ENCODE assay signal across 16 cellular contexts in genomic region chrX:12225073-12225472, GRCh38.
DNase-seq lines count a peak whose midpoint lies in the region; ATAC-seq, FAIRE-seq and TF ChIP-seq lines count a peak whose summit lies in the region.
"Had no signal": no experiment of that assay in that cellular context is flagged by ENCODE, and none has a peak within 500 bp of the region (broad histone marks: within the 10 kb centered on the region; RNA-seq: fewer than 3 reads in every experiment).

No MANE protein-coding gene starts in this region.

- no peak for TF ChIP-seq CTCF in A549 (IDR thresholded peaks at IDR 0.05)
- TF ChIP-seq CTCF in PC-3 (conservative IDR thresholded peaks at IDR 0.05; ENCODE audit: low read depth, low read length) = no peak
- no peak for TF ChIP-seq CTCF in kidney (IDR thresholded peaks at IDR 0.05; ENCODE audit: borderline replicate concordance, extremely low read depth, insufficient read depth)
- TF ChIP-seq CTCF in GM10248 (IDR thresholded peaks at IDR 0.05; ENCODE audit: control extremely low read depth, extremely low read depth, low read depth, missing control alignments) = no peak
- TF ChIP-seq CTCF in testis (IDR thresholded peaks at IDR 0.05) = no peak

- CTCF ChIA-PET in A549 (lab: Yijun Ruan, JAX) (no interaction called here), HEK293T (lab: Yijun Ruan, JAX) (no interaction called here), PC-3 (lab: Charles Lee) (no interaction called here), GM10248 (lab: Yijun Ruan, JAX) (no interaction called here)

- H3K4me1 Mint-ChIP-seq in activated T-helper 2 cell treated with anti-CD3 and anti-CD28 coated beads, Interferon-gamma antibody, Interleukin-2, Interleukin-4, amounts not matched to agents 10 μg/mL and 5 μg/mL and 100 μg/mL, durations not matched to agents 14 hours and 24 hours and 36 hours (ENCODE audit: low read depth) = no peaks in the 10 kb centered on the region
- H3K4me1 Mint-ChIP-seq: CD4-positive, CD25-positive, alpha-beta regulatory T cell; IgD-negative memory B cell had no signal

- H3K4me3 Mint-ChIP-seq in activated T-helper 2 cell treated with anti-CD3 and anti-CD28 coated beads, Interferon-gamma antibody, Interleukin-2, Interleukin-4, amounts not matched to agents 10 μg/mL and 5 μg/mL and 100 μg/mL, durations not matched to agents 14 hours and 24 hours and 36 hours (ENCODE audit: low read depth) = no peak overlapping the region
- H3K4me3 Mint-ChIP-seq: CD4-positive, CD25-positive, alpha-beta regulatory T cell; IgD-negative memory B cell had no signal

- H3K36me3 ChIP-seq in PC-3 (ENCODE audit: low read depth, low read length) = peaks cover 8% of the 10 kb centered on the region; the same call in 1 of the 2 replicates
- H3K36me3 ChIP-seq in kidney (ENCODE audit: control insufficient read depth in 1 of 2, insufficient read depth in 2 of 2, low read length in 2 of 2) = no peaks in the 10 kb centered on the region
- H3K36me3 ChIP-seq in testis (ENCODE audit: low read depth, missing control alignments) = no peaks in the 10 kb centered on the region
- H3K36me3 ChIP-seq: BLaER1 treated with 17β-estradiol and CSF1 and Interleukin-3, amounts not matched to agents 10 nM and 100 nM had no signal

- WGBS in A549 (ENCODE audit: missing lambda C conversion rate) = 19% methylated on average over 1 of the region's 1 CpG
- 92 to 94% methylated on average over 1 of the region's 1 CpG for WGBS in testis, 2 donors

- H3K9me3 ChIP-seq in A549 (no peaks in the 10 kb centered on the region), PC-3 (ENCODE audit: low read length) (peaks cover 9% of the 10 kb centered on the region; the same call in 1 of the 2 replicates), kidney (ENCODE audit: control insufficient read depth in 1 of 2, low read length in 2 of 2) (no peaks in the 10 kb centered on the region), testis (no peaks in the 10 kb centered on the region)

- H3K36me3 Mint-ChIP-seq in activated T-helper 2 cell treated with anti-CD3 and anti-CD28 coated beads, Interferon-gamma antibody, Interleukin-2, Interleukin-4, amounts not matched to agents 10 μg/mL and 5 μg/mL and 100 μg/mL, durations not matched to agents 14 hours and 24 hours and 36 hours (ENCODE audit: low read depth) = no peaks in the 10 kb centered on the region
- H3K36me3 Mint-ChIP-seq: CD4-positive, CD25-positive, alpha-beta regulatory T cell; IgD-negative memory B cell had no signal

- TF ChIP-seq EP300 in A549 (IDR thresholded peaks at IDR 0.05) = no peak

- H3K27me3 Mint-ChIP-seq in activated T-helper 2 cell treated with anti-CD3 and anti-CD28 coated beads, Interferon-gamma antibody, Interleukin-2, Interleukin-4, amounts not matched to agents 10 μg/mL and 5 μg/mL and 100 μg/mL, durations not matched to agents 14 hours and 24 hours and 36 hours (ENCODE audit: low read depth) = no peaks in the 10 kb centered on the region
- H3K27me3 Mint-ChIP-seq: CD4-positive, CD25-positive, alpha-beta regulatory T cell had no signal

- POLR2A ChIA-PET in A549 (lab: Yijun Ruan, JAX) (no interaction called here), HEK293T (lab: Yijun Ruan, JAX) (no interaction called here), PC-3 (lab: Charles Lee; ENCODE audit: unreplicated experiment) (no interaction called here), GM10248 (lab: Yijun Ruan, JAX) (no interaction called here)

- H3K4me1 ChIP-seq in A549 (no peaks in the 10 kb centered on the region), PC-3 (ENCODE audit: insufficient read depth, low read length) (peaks cover 29% of the 10 kb centered on the region), kidney (ENCODE audit: control insufficient read depth in 1 of 2, insufficient read depth in 1 of 2, low read depth in 1 of 2, low read length in 2 of 2) (no peaks in the 10 kb centered on the region), testis (no peaks in the 10 kb centered on the region)
- H3K4me1 ChIP-seq: BLaER1 treated with 17β-estradiol and CSF1 and Interleukin-3, amounts not matched to agents 10 nM and 100 nM had no signal

- no peaks in the 10 kb centered on the region for H3K9me3 Mint-ChIP-seq in activated T-helper 2 cell treated with anti-CD3 and anti-CD28 coated beads, Interferon-gamma antibody, Interleukin-2, Interleukin-4, amounts not matched to agents 10 μg/mL and 5 μg/mL and 100 μg/mL, durations not matched to agents 14 hours and 24 hours and 36 hours
- H3K9me3 Mint-ChIP-seq: IgD-negative memory B cell had no signal

- no peak overlapping the region for H3K4me2 ChIP-seq in A549
- peak overlapping the region; percentile 65 for H3K4me2 ChIP-seq in PC-3 (ENCODE audit: low read length)
- H3K4me2 ChIP-seq: BLaER1 treated with 17β-estradiol and CSF1 and Interleukin-3, amounts not matched to agents 10 nM and 100 nM had no signal

- intact Hi-C loops in PC-3 (cut with micrococcal nuclease) = loop anchor here (1.0 kb wide), 1 partner anchor 14 kb away; no protein-coding TSS in a partner anchor
- intact Hi-C loops in kidney (cut with DNase I) = no loop called here
- intact Hi-C loops in activated T-helper 2 cell treated with anti-CD3 and anti-CD28 coated beads, Interferon-gamma antibody, Interleukin-2, Interleukin-4, amounts not matched to agents 10 μg/mL and 5 μg/mL and 100 μg/mL, durations not matched to agents 14 hours and 24 hours and 36 hours (cut with micrococcal nuclease) = no loop called here
- intact Hi-C loops in testis (cut with DNase I; ENCODE audit: low total_unique reads) = no loop called here

- no peak overlapping the region for H2AFZ ChIP-seq in PC-3 (ENCODE audit: low read length)

- no peak overlapping the region for H3K27ac ChIP-seq in A549
- H3K27ac ChIP-seq in PC-3 (ENCODE audit: low read length) = peak overlapping the region; percentile 86
- H3K27ac ChIP-seq in kidney (ENCODE audit: low read depth in 2 of 2, low read length in 2 of 2) = no peak overlapping the region
- H3K27ac ChIP-seq in testis = no peak overlapping the region
- H3K27ac ChIP-seq: 22Rv1; BLaER1 treated with 17β-estradiol and CSF1 and Interleukin-3, amounts not matched to agents 10 nM and 100 nM had no signal

- DNase-seq in A549 (ENCODE audit: low read depth in 1 of 2, low spot score in 1 of 2) (peak in 1 of 2 experiments; percentile 4), HEK293T (ENCODE audit: extremely low spot score) (no peak), PC-3 (peak; percentile 66), kidney (no peak), GM10248 (ENCODE audit: extremely low spot score) (no peak), AG20443 (ENCODE audit: low spot score) (no peak), testis (no peak)
- no peak for DNase-seq in activated T-helper 2 cell treated with anti-CD3 and anti-CD28 coated beads, Interferon-gamma antibody, Interleukin-2, Interleukin-4, amounts not matched to agents 10 μg/mL and 5 μg/mL and 100 μg/mL, durations not matched to agents 14 hours and 24 hours and 36 hours (ENCODE audit: low spot score)
- DNase-seq: CD4-positive, CD25-positive, alpha-beta regulatory T cell; DMS53; HCEC 1CT; KG1 had no signal

- no peaks in the 10 kb centered on the region for H3K9me2 ChIP-seq in PC-3 (replicated peaks; ENCODE audit: low read length)

- FAIRE-seq in A549 (lab: Jason Lieb, UNC) = no peak
- FAIRE-seq in kidney (lab: Jason Lieb, UNC) = peak; percentile 19
- FAIRE-seq: GM12878 had no signal

- no peak overlapping the region for H3K27ac Mint-ChIP-seq in activated T-helper 2 cell treated with anti-CD3 and anti-CD28 coated beads, Interferon-gamma antibody, Interleukin-2, Interleukin-4, amounts not matched to agents 10 μg/mL and 5 μg/mL and 100 μg/mL, durations not matched to agents 14 hours and 24 hours and 36 hours
- H3K27ac Mint-ChIP-seq: CD4-positive, CD25-positive, alpha-beta regulatory T cell; IgD-negative memory B cell had no signal

- no TSS peak for BruUV-seq in PC-3 (replicated peaks; lab: Mats Ljungman, UMichigan)

- no peak overlapping the region for H3K4me3 ChIP-seq in A549
- H3K4me3 ChIP-seq in PC-3 (ENCODE audit: low read length) = no peak overlapping the region
- H3K4me3 ChIP-seq in kidney (ENCODE audit: low read length in 2 of 2) = no peak overlapping the region
- no peak overlapping the region for H3K4me3 ChIP-seq in testis
- H3K4me3 ChIP-seq: BLaER1 treated with 17β-estradiol and CSF1 and Interleukin-3, amounts not matched to agents 10 nM and 100 nM; GM12878 had no signal

- no peaks in the 10 kb centered on the region for H3K27me3 ChIP-seq in PC-3 (ENCODE audit: low read length)
- no peaks in the 10 kb centered on the region for H3K27me3 ChIP-seq in testis

- H4K20me1 ChIP-seq in PC-3 (ENCODE audit: low read length) = no peaks in the 10 kb centered on the region
- H4K20me1 ChIP-seq: BLaER1 treated with 17β-estradiol and CSF1 and Interleukin-3, amounts not matched to agents 10 nM and 100 nM had no signal

- no peak for TF ChIP-seq RAD21 in A549 (conservative IDR thresholded peaks at IDR 0.05 in 1 of 2, IDR thresholded peaks at IDR 0.05 in 1 of 2)

- ATAC-seq in A549 = no peak
- ATAC-seq in PC-3 = peak; percentile 78
- ATAC-seq: GM12878 had no signal

- H3K9ac ChIP-seq in PC-3 (ENCODE audit: low read length) = peak overlapping the region; percentile 23; the same call in 1 of the 2 replicates
- H3K9ac ChIP-seq in kidney (ENCODE audit: low read length in 2 of 2) = no peak overlapping the region
- H3K9ac ChIP-seq: BLaER1 treated with 17β-estradiol and CSF1 and Interleukin-3, amounts not matched to agents 10 nM and 100 nM had no signal

- H3F3A ChIP-seq in PC-3 (ENCODE audit: low read length, unreplicated experiment) = no peaks in the 10 kb centered on the region

- H3K79me2 ChIP-seq in PC-3 (ENCODE audit: low read length) = no peaks in the 10 kb centered on the region

- TF ChIP-seq POLR2A in A549 (IDR thresholded peaks at IDR 0.05; ENCODE audit: low read length) (no peak), testis (IDR thresholded peaks at IDR 0.05) (no peak)

TF ChIP-seq in A549, 52 proteins besides CTCF, POLR2A, EP300 and RAD21:
- TF ChIP-seq GATA3 (IDR thresholded peaks at IDR 0.05; ENCODE audit: borderline replicate concordance) = 0 out of 2 replicates have a peak, but pooled peaks have one; percentile 14
- TF ChIP-seq SREBF2 (IDR thresholded peaks at IDR 0.05) = no peak
- TF ChIP-seq HOXA7 (CRISPR knock-in tag; IDR thresholded peaks at IDR 0.05) = no peak

TF ChIP-seq in HEK293T, 16 proteins besides CTCF, POLR2A, EP300 and RAD21:
- TF ChIP-seq NFRKB (IDR thresholded peaks at IDR 0.05) = no peak
- no peak for TF ChIP-seq FOXM1 (IDR thresholded peaks at IDR 0.05; ENCODE audit: borderline replicate concordance)
- no peak for TF ChIP-seq L3MBTL2 (conservative IDR thresholded peaks at IDR 0.05)
- no peak for TF ChIP-seq FOXK2 (IDR thresholded peaks at IDR 0.05)
- TF ChIP-seq, protein P1, sequence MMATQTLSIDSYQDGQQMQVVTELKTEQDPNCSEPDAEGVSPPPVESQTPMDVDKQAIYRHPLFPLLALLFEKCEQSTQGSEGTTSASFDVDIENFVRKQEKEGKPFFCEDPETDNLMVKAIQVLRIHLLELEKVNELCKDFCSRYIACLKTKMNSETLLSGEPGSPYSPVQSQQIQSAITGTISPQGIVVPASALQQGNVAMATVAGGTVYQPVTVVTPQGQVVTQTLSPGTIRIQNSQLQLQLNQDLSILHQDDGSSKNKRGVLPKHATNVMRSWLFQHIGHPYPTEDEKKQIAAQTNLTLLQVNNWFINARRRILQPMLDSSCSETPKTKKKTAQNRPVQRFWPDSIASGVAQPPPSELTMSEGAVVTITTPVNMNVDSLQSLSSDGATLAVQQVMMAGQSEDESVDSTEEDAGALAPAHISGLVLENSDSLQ (IDR thresholded peaks at IDR 0.05) = peak; percentile 38; the same call in 1 of the 2 replicates
